ENCODE assay signal across 8 cellular contexts in the genomic region with DNA sequence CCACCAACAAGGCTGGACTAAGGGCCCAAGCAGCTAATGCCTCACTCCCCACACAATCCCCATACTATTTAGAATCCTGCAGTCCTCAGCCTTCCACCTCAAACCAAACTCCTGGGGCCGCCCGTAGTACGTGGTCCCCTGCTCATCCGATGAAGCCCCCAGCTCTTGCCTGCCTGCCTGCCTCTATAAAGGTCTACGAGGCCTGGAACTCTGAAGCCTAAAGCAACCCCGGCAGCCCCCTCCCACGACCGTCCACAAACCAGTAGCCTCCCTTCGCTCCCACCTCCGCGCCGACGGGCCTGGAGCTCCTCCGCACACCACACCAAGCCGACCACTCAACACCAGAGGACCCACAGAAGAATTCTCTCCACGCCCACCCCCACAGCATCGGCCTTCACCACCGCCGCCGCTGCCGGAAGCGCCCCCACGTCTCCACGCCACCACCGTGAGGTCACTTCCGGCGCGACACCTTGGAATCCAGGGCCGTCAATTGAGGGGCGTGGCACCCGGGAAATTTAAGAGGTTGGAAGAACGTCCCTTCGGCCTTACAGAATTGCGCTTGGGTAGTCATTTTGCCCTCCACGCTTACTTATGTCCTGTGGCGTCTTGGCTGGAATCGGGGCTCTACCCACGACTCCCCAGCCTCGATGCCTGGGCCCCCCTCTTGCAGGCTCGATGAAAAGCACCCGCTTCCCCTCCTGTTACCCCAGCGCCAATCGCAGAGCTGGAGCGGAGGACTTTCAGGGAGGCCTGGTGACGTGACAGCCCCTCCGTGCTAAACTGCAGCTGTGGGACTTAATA. TPM values are rescaled to one million over a fixed set of nuclear protein-coding genes. Genes with fewer than 3 reads are reported as not detected.
DNase-seq lines count a peak whose midpoint lies in the region; ATAC-seq and TF ChIP-seq lines count a peak whose summit lies in the region.

A gene with protein sequence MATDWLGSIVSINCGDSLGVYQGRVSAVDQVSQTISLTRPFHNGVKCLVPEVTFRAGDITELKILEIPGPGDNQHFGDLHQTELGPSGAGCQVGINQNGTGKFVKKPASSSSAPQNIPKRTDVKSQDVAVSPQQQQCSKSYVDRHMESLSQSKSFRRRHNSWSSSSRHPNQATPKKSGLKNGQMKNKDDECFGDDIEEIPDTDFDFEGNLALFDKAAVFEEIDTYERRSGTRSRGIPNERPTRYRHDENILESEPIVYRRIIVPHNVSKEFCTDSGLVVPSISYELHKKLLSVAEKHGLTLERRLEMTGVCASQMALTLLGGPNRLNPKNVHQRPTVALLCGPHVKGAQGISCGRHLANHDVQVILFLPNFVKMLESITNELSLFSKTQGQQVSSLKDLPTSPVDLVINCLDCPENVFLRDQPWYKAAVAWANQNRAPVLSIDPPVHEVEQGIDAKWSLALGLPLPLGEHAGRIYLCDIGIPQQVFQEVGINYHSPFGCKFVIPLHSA (minus strand): TSS at position 428 of the 801 bp plus-strand sequence. CDS start 20,900 bp downstream, outside the sequence.

- peaks cover 17 to 46% of the 10 kb centered on the region in 2 experiments for H3K79me1 ChIP-seq in IMR-90 (ENCODE audit: low read depth in 1 of 2, low read length in 2 of 2)

- no peak within 1 kb of the TSS for H2BK15ac ChIP-seq in IMR-90 (ENCODE audit: low read depth, low read length)

- peak within 1 kb of the TSS; percentile 97 to 100 (median 100) for H3K4me3 Mint-ChIP-seq in CD4-positive, alpha-beta memory T cell
- H3K4me3 Mint-ChIP-seq in activated T-cell treated with anti-CD3 and anti-CD28 coated beads, Interleukin-2, amount 50 U/mL, for 4 hours = peak within 1 kb of the TSS; percentile 100

- H3K36me3 ChIP-seq in CD4-positive, alpha-beta memory T cell (ENCODE audit: insufficient read depth, low read length) = no peaks in the 10 kb centered on the region
- peaks cover under 1% of the 10 kb centered on the region; the same call in 1 of the 2 replicates for H3K36me3 ChIP-seq in IMR-90 (ENCODE audit: control insufficient read depth, insufficient read depth, low read length)
- H3K36me3 ChIP-seq in PC-9 (ENCODE audit: low read depth) = no peaks in the 10 kb centered on the region
- H3K36me3 ChIP-seq in muscle layer of colon (ENCODE audit: insufficient read depth, low read length) = no peaks in the 10 kb centered on the region

- H3K4me2 ChIP-seq in IMR-90 (ENCODE audit: low read depth, low read length) = peak within 1 kb of the TSS; percentile 97
- H3K4me2 ChIP-seq in PC-9 = peak within 1 kb of the TSS; percentile 79

- H3K27me3 Mint-ChIP-seq in CD4-positive, alpha-beta memory T cell = no peaks in the 10 kb centered on the region
- peaks cover 3% of the 10 kb centered on the region for H3K27me3 Mint-ChIP-seq in activated T-cell treated with anti-CD3 and anti-CD28 coated beads, Interleukin-2, amount 50 U/mL, for 4 hours (ENCODE audit: low read depth)

- 0% methylated on average over 18 of the region's 46 CpGs; no CpG with 5 or more reads in 1 of the 2 experiments for WGBS in IMR-90 (ENCODE audit: extremely low coverage in 2 of 2, insufficient read length in 1 of 2), 2 experiments

- in situ Hi-C loops in IMR-90 (cut with MboI; ENCODE audit: low sequenced_read_pairs) = no loop called here

- peak; percentile 83 to 90 (median 84) for DNase-seq in CD4-positive, alpha-beta memory T cell
- DNase-seq in IMR-90 (peak; percentile 77), PC-9 (peak; percentile 72 to 76)
- peak; percentile 82 for DNase-seq in activated T-cell treated with anti-CD3 and anti-CD28 coated beads, Interleukin-2, amount 50 U/mL, for 4 hours
- DNase-seq in stimulated activated CD8-positive, alpha-beta memory T cell treated with anti-CD3 and anti-CD28 coated beads, Interleukin-7, amount 100 ng/mL, for 1 hour (ENCODE audit: low read depth in 2 of 2) = peak; percentile 73 to 77

- no peaks in the 10 kb centered on the region for H3K9me3 ChIP-seq in CD4-positive, alpha-beta memory T cell (ENCODE audit: control insufficient read depth in 1 of 2, low read length in 2 of 2)
- H3K9me3 ChIP-seq in IMR-90 (ENCODE audit: control insufficient read depth, insufficient read depth, low read length) (no peaks in the 10 kb centered on the region), PC-9 (ENCODE audit: insufficient read depth, low read depth) (no peaks in the 10 kb centered on the region), muscle layer of colon (ENCODE audit: low read length) (no peaks in the 10 kb centered on the region)

- H3K36me3 Mint-ChIP-seq in CD4-positive, alpha-beta memory T cell = peaks cover 0 to 12% of the 10 kb centered on the region in 2 donors
- H3K36me3 Mint-ChIP-seq in activated T-cell treated with anti-CD3 and anti-CD28 coated beads, Interleukin-2, amount 50 U/mL, for 4 hours (ENCODE audit: insufficient read depth) = peaks cover 2% of the 10 kb centered on the region

- peak within 1 kb of the TSS; percentile 90 for H2AK5ac ChIP-seq in IMR-90 (ENCODE audit: low read depth, low read length)

- peak within 1 kb of the TSS; percentile 82 for H4K5ac ChIP-seq in IMR-90 (ENCODE audit: low read depth, low read length)

- POLR2A ChIA-PET in CD4-positive, alpha-beta memory T cell (lab: Charles Lee; ENCODE audit: partially characterized antibody) = interaction anchor here (0.6 to 1.5 kb wide), 6 partner anchors 30 to 945 kb away, joined by 3 to 4 read pairs (median 3); a partner anchor contains a TSS
- POLR2A ChIA-PET in IMR-90 (lab: Charles Lee; ENCODE audit: unreplicated experiment) = no interaction called here
- POLR2A ChIA-PET in PC-9 (lab: Charles Lee; ENCODE audit: unreplicated experiment) = interaction anchor here (0.7 kb wide), 1 partner anchor 28 kb away, joined by 3 read pairs; no protein-coding TSS in a partner anchor

- ATAC-seq in GM21360 (IDR thresholded peaks at IDR 0.05; ENCODE audit: unreplicated experiment) (peak; percentile 88), IMR-90 (ENCODE audit: low read depth) (peak; percentile 97), esophagus mucosa (peak; percentile 91)
- peak; percentile 94 to 95 for ATAC-seq in activated T-cell treated with anti-CD3 and anti-CD28 coated beads, Interleukin-2, amount 50 U/mL, for 4 hours

- H3K9me1 ChIP-seq in IMR-90 (ENCODE audit: insufficient read depth, low read length) = 0 out of 2 replicates have a peak, but pooled peaks cover 4% of the 10 kb centered on the region

- H3K27me3 ChIP-seq in CD4-positive, alpha-beta memory T cell (ENCODE audit: insufficient read depth, low read length) = no peaks in the 10 kb centered on the region
- H3K27me3 ChIP-seq in IMR-90 (ENCODE audit: control insufficient read depth, insufficient read depth, low read length) (no peaks in the 10 kb centered on the region), PC-9 (ENCODE audit: insufficient read depth, low read depth) (no peaks in the 10 kb centered on the region), muscle layer of colon (ENCODE audit: control insufficient read depth in 1 of 2, insufficient read depth in 2 of 2, low read length in 2 of 2) (no peaks in the 10 kb centered on the region)

- peak within 1 kb of the TSS; percentile 98 for H2AFZ ChIP-seq in IMR-90 (replicated peaks; ENCODE audit: low read length, poor library complexity)
- peak within 1 kb of the TSS; percentile 96 for H2AFZ ChIP-seq in PC-9

- no peaks in the 10 kb centered on the region for H3K9me3 Mint-ChIP-seq in CD4-positive, alpha-beta memory T cell
- H3K9me3 Mint-ChIP-seq in activated T-cell treated with anti-CD3 and anti-CD28 coated beads, Interleukin-2, amount 50 U/mL, for 4 hours = no peaks in the 10 kb centered on the region

- peak within 1 kb of the TSS; percentile 13; the same call in 1 of the 2 replicates for H3K23ac ChIP-seq in IMR-90 (ENCODE audit: low read depth, low read length)

- H3K4me3 ChIP-seq in CD4-positive, alpha-beta memory T cell (ENCODE audit: low read length in 2 of 2) = peak within 1 kb of the TSS; percentile 80 to 96
- H3K4me3 ChIP-seq in IMR-90 (ENCODE audit: insufficient read depth, low read depth, low read length) (peak within 1 kb of the TSS; percentile 85), PC-9 (peak within 1 kb of the TSS; percentile 83), muscle layer of colon (ENCODE audit: low read depth in 1 of 2, low read length in 2 of 2) (peak within 1 kb of the TSS; percentile 77 to 95)

- H3K4me1 Mint-ChIP-seq in CD4-positive, alpha-beta memory T cell = peaks cover 30 to 49% (median 39%) of the 10 kb centered on the region in 4 donors
- H3K4me1 Mint-ChIP-seq in activated T-cell treated with anti-CD3 and anti-CD28 coated beads, Interleukin-2, amount 50 U/mL, for 4 hours (ENCODE audit: low read depth) = peaks cover 34% of the 10 kb centered on the region

- peak within 1 kb of the TSS; percentile 98 to 100 for H4K8ac ChIP-seq in IMR-90 (ENCODE audit: low read depth in 2 of 2, low read length in 2 of 2)

- CTCF ChIA-PET in CD4-positive, alpha-beta memory T cell (lab: Charles Lee; ENCODE audit: partially characterized antibody) = interaction anchor here (1.0 to 1.1 kb wide), 2 partner anchors 73 to 104 kb away, joined by 3 read pairs; no protein-coding TSS in a partner anchor
- CTCF ChIA-PET in IMR-90 (lab: Yijun Ruan, JAX) (no interaction called here), PC-9 (lab: Charles Lee) (no interaction called here)

- peak within 1 kb of the TSS; percentile 93 to 100 (median 99) for H3K27ac Mint-ChIP-seq in CD4-positive, alpha-beta memory T cell

- BruUV-seq in IMR-90 (replicated peaks; lab: Mats Ljungman, UMichigan) = no TSS peak
- BruUV-seq in PC-9 (replicated peaks; lab: Mats Ljungman, UMichigan) = no TSS peak

- H3K79me2 ChIP-seq in PC-9 (ENCODE audit: low read depth) = peaks cover 49% of the 10 kb centered on the region

- intact Hi-C loops in CD4-positive, alpha-beta memory T cell (cut with micrococcal nuclease) = loop anchor here (5.0 kb wide), 1 partner anchor 327 kb away; a partner anchor contains a TSS
- intact Hi-C loops in IMR-90 (cut with micrococcal nuclease) (loop anchor here (10.0 kb wide), 1 partner anchor 59 kb away; no protein-coding TSS in a partner anchor), PC-9 (cut with micrococcal nuclease; ENCODE audit: unreplicated experiment) (no loop called here)

- peak within 1 kb of the TSS; percentile 62 for H2BK120ac ChIP-seq in IMR-90 (ENCODE audit: low read depth, low read length)

- 0 out of 2 replicates have a peak, but pooled peaks cover 5% of the 10 kb centered on the region for H4K20me1 ChIP-seq in IMR-90 (ENCODE audit: insufficient read depth, low read length)
- H4K20me1 ChIP-seq in PC-9 (ENCODE audit: insufficient read depth) = peaks cover 3% of the 10 kb centered on the region

- dilution Hi-C loops in IMR-90 (cut with HindIII; ENCODE audit: low sequenced_read_pairs, unreplicated experiment) = no loop called here

- 0 out of 2 replicates have a peak, but pooled peaks cover 7% of the 10 kb centered on the region for H3F3A ChIP-seq in PC-9 (ENCODE audit: insufficient read depth, low read depth)

- TF ChIP-seq POLR2A in IMR-90 (IDR thresholded peaks at IDR 0.05; ENCODE audit: low read depth, low read length) = peak; percentile 70; the same call in 1 of the 2 replicates

- H2BK5ac ChIP-seq in IMR-90 (ENCODE audit: low read depth, low read length, poor library complexity, severe bottlenecking) = peak within 1 kb of the TSS; percentile 67

- no peak for TF ChIP-seq RAD21 in IMR-90 (IDR thresholded peaks at IDR 0.05; ENCODE audit: low read length)

- no peak within 1 kb of the TSS for H2BK20ac ChIP-seq in IMR-90 (ENCODE audit: low read depth, low read length)

- H3K56ac ChIP-seq in IMR-90 (ENCODE audit: extremely low read depth, insufficient read depth, low read length) = peak within 1 kb of the TSS; percentile 86

- peak within 1 kb of the TSS; percentile 92 for H3K9ac ChIP-seq in IMR-90 (ENCODE audit: low read depth, low read length)
- peak within 1 kb of the TSS; percentile 91 for H3K9ac ChIP-seq in muscle layer of colon (ENCODE audit: low read length)

- peak within 1 kb of the TSS; percentile 94 for H3K14ac ChIP-seq in IMR-90 (replicated peaks; ENCODE audit: low read depth, low read length)

- no peaks in the 10 kb centered on the region for H3K9me2 ChIP-seq in PC-9 (ENCODE audit: insufficient read depth)

- TF ChIP-seq CTCF in IMR-90 (conservative IDR thresholded peaks at IDR 0.05; ENCODE audit: low read depth, low read length) = no peak
- no peak for TF ChIP-seq CTCF in PC-9 (conservative IDR thresholded peaks at IDR 0.05)

- H3K27ac ChIP-seq in CD4-positive, alpha-beta memory T cell (ENCODE audit: low read depth, low read length) = peak within 1 kb of the TSS; percentile 70
- H3K27ac ChIP-seq in IMR-90 (ENCODE audit: insufficient read depth, low read length) (peak within 1 kb of the TSS; percentile 89), PC-9 (peak within 1 kb of the TSS; percentile 45), muscle layer of colon (ENCODE audit: low read depth, low read length) (peak within 1 kb of the TSS; percentile 71)

- H3K4ac ChIP-seq in IMR-90 (ENCODE audit: low read depth, low read length) = peak within 1 kb of the TSS; percentile 92

- peak within 1 kb of the TSS; percentile 98 for H2AK9ac ChIP-seq in IMR-90 (replicated peaks; ENCODE audit: low read depth, low read length, poor library complexity)

- H3K4me1 ChIP-seq in CD4-positive, alpha-beta memory T cell (ENCODE audit: insufficient read depth, low read length) = peaks cover 31% of the 10 kb centered on the region
- H3K4me1 ChIP-seq in IMR-90 (ENCODE audit: control insufficient read depth, insufficient read depth, low read length) = peaks cover 2% of the 10 kb centered on the region
- peaks cover 10% of the 10 kb centered on the region for H3K4me1 ChIP-seq in PC-9 (replicated peaks; ENCODE audit: insufficient read depth)
- H3K4me1 ChIP-seq in muscle layer of colon (ENCODE audit: insufficient read depth, low read length) = peaks cover 17% of the 10 kb centered on the region

- peak within 1 kb of the TSS; percentile 91 for H4K91ac ChIP-seq in IMR-90 (ENCODE audit: insufficient read depth, low read depth, low read length)

- peak within 1 kb of the TSS; percentile 38; the same call in 1 of the 2 replicates for H3K18ac ChIP-seq in IMR-90 (ENCODE audit: low read depth, low read length)

RNA-seq across cellular contexts. Expression of the gene that starts here (rescaled TPM):
- total RNA-seq in CD4-positive, alpha-beta memory T cell = 10 to 100 TPM; 40.6 to 40.7 TPM
- polyA plus RNA-seq in CD4-positive, alpha-beta memory T cell = 10 to 100 TPM; 22.9 to 28.2 TPM
- total RNA-seq in IMR-90 (2012; rRNA removed) (16.7 and 16.8 TPM in 2 replicates), PC-9 (2021) (43.3 and 46.3 TPM in 2 replicates), esophagus mucosa (21.3 TPM)
- polyA plus RNA-seq in IMR-90 (2012; rRNA removed) = 36.7 and 38.0 TPM in 2 replicates
- polyA plus RNA-seq in IMR-90 (2012; cell fraction: cytosol; rRNA removed) = 16.6 and 19.1 TPM in 2 replicates
- 58.0 and 58.3 TPM in 2 replicates for polyA plus RNA-seq in IMR-90 (2012; cell fraction: nucleus; rRNA removed; ENCODE audit: low replicate concordance)
- 10 to 100 TPM; 52.2 to 57.1 (median 56.6) TPM for total RNA-seq in activated T-cell treated with anti-CD3 and anti-CD28 coated beads, Interleukin-2, amount 50 U/mL, for 4 hours

Comparison
In these comparisons a context has a peak if more than half of its experiments do, and no peak if none do; other contexts are left out.
1. Peak in every context shown above with its lines: DNase-seq, ATAC-seq, H3K4me3 ChIP-seq and H3K27ac ChIP-seq.